ENCODE assay signal across 10 cellular contexts in genomic region chr14:68598621-68599447, GRCh38.
DNase-seq lines count a peak whose midpoint lies in the region; ATAC-seq and TF ChIP-seq lines count a peak whose summit lies in the region.
"Had no signal": no experiment of that assay in that cellular context is flagged by ENCODE, and none has a peak within 500 bp of the region (broad histone marks: within the 10 kb centered on the region; RNA-seq: fewer than 3 reads in every experiment).

No MANE protein-coding gene starts in this region.

- no peaks in the 10 kb centered on the region for H3K36me3 ChIP-seq in Panc1 (ENCODE audit: control insufficient read depth, insufficient read depth, low read length)

- BruUV-seq in Panc1 (replicated peaks; lab: Mats Ljungman, UMichigan) = no TSS peak

- peak; percentile 94 for ATAC-seq in Panc1
- ATAC-seq: T-cell had no signal

- intact Hi-C loops in Panc1 (cut with micrococcal nuclease; ENCODE audit: unreplicated experiment) = loop anchor here (10.0 kb wide), 1 partner anchor 186 kb away; no protein-coding TSS in a partner anchor

- POLR2A ChIA-PET in Panc1 (lab: Charles Lee) = no interaction called here

- H3K4me1 ChIP-seq in Panc1 (ENCODE audit: control insufficient read depth, insufficient read depth, low read length) = peaks cover 19% of the 10 kb centered on the region

- DNase-seq in A172 (ENCODE audit: low spot score) (peak; percentile 86), Panc1 (ENCODE audit: low read depth, low spot score) (peak; percentile 52), epithelial cell of proximal tubule (ENCODE audit: low read depth) (peak; percentile 73), myocyte (ENCODE audit: low read depth) (peak; percentile 83), GM13976 (ENCODE audit: low spot score) (no peak), DMS114 treated with DMSO at 0.1 percent for 48 hours (lab: John Stamatoyannopoulos, UW; ENCODE audit: unreplicated experiment) (no peak), GM20000 (ENCODE audit: low spot score) (no peak)
- DNase-seq in activated naive CD4-positive, alpha-beta T cell treated with Interleukin-2 at 50 U/mL for 16 hours = no peak

- peak overlapping the region; percentile 83 for H3K27ac ChIP-seq in Panc1 (ENCODE audit: low read length)
- H3K27ac ChIP-seq: C4-2B had no signal

- CTCF ChIA-PET in Panc1 (lab: Charles Lee) = no interaction called here

- H3K27me3 ChIP-seq in Panc1 (ENCODE audit: control insufficient read depth, insufficient read depth, low read length) = no peaks in the 10 kb centered on the region

- no peaks in the 10 kb centered on the region for H3K9me3 ChIP-seq in Panc1 (ENCODE audit: control insufficient read depth, insufficient read depth, low read depth, low read length)

- TF ChIP-seq CTCF in Panc1 (IDR thresholded peaks at IDR 0.05) (no peak), epithelial cell of proximal tubule (conservative IDR thresholded peaks at IDR 0.05; ENCODE audit: low read depth, low read length) (no peak), GM13976 (IDR thresholded peaks at IDR 0.05; ENCODE audit: borderline replicate concordance, control extremely low read depth, extremely low read depth, insufficient read depth, missing control alignments) (no peak), GM20000 (IDR thresholded peaks at IDR 0.05; ENCODE audit: extremely low read depth, missing control alignments) (no peak)

- in situ Hi-C loops in Panc1 (cut with HindIII; ENCODE audit: low pct_unique_long_range_greater_than_20kb, low sequenced_read_pairs) = no loop called here
- in situ Hi-C loops in GM13976 (cut with MboI; ENCODE audit: low sequenced_read_pairs, unreplicated experiment) = no loop called here

- H3K4me3 ChIP-seq in Panc1 (ENCODE audit: low read depth in 2 of 2, low read length in 2 of 2) = peak overlapping the region in 1 of 2 experiments; percentile 41; a peak in 2 of 4 replicates
- no peak overlapping the region for H3K4me3 ChIP-seq in epithelial cell of proximal tubule (ENCODE audit: low read depth, low read length)

Comparison
In these comparisons a context has a peak if more than half of its experiments do, and no peak if none do; other contexts are left out.
1. DNase-seq: peak in A172 (single experiment), Panc1 (single experiment), epithelial cell of proximal tubule (single experiment) and myocyte (single experiment); none in activated naive CD4-positive, alpha-beta T cell treated with Interleukin-2 at 50 U/mL for 16 hours (single experiment), GM13976 (single experiment), DMS114 treated with DMSO at 0.1 percent for 48 hours (single experiment) and GM20000 (single experiment).